ENCODE assay signal across 11 cellular contexts in the genomic region with DNA sequence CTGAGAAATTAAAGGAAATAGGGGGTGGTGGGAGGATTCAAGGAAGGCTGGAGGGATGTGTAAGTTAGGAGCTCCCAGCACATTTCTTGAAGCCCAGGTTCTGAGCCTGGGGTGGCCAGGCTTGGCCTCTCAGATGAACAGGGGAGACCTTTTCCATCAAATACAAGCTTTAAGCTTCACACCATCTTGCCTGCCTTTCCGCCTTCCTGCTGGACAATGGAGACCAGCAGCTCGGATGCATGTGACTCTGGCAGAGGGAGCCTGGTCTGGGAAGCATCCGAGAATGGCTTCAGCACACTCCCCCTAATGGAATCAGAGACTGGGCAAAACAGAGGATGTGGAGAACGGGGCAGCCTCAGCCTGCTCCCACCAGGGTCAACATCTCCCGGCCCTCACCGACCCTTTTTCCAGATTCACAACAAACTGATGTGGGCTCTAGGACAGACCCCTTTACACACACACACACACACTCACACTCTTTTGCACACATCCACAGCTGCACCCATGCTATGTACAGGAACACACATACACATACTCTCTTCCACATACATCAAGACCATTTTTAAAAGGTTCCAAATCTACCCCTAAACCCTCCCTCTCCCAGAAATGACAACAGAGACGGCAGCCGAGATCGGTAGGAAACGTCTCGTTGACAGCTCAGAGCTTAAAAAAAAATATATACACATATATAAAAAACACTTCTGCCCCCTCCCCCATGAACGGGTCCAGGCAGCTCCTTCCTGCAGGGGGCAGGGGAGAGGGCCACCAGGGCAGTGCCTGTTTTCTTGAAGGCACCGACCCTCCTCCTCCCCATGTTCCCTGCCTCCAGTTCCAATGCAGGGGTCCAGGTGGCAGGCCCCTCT. TPM values are rescaled to one million over a fixed set of nuclear protein-coding genes. Genes with fewer than 3 reads are reported as not detected.
DNase-seq lines count a peak whose midpoint lies in the region; ATAC-seq and TF ChIP-seq lines count a peak whose summit lies in the region.
"Had no signal": no experiment of that assay in that cellular context is flagged by ENCODE, and none has a peak within 500 bp of the region (broad histone marks: within the 10 kb centered on the region; RNA-seq: fewer than 3 reads in every experiment).

No MANE protein-coding gene starts in this region.

- H3K27me3 ChIP-seq in PC-3 (ENCODE audit: low read length), result no peaks in the 10 kb centered on the region
- H3K27me3 ChIP-seq: BLaER1 had no signal

- BruUV-seq in PC-3 (replicated peaks; lab: Mats Ljungman, UMichigan), result no TSS peak

- H3K4me3 Mint-ChIP-seq in activated naive CD4-positive, alpha-beta T cell treated with anti-CD3 and anti-CD28 coated beads for 36 hours, result no peak overlapping the region
- peak overlapping the region; percentile 29 for H3K4me3 Mint-ChIP-seq in endothelial cell (ENCODE audit: unreplicated experiment)

- H3K9me3 ChIP-seq in PC-3 (ENCODE audit: low read length), result no peaks in the 10 kb centered on the region
- H3K9me3 ChIP-seq: BLaER1 had no signal

- POLR2A ChIA-PET in PC-3 (lab: Charles Lee; ENCODE audit: unreplicated experiment), result interaction anchor here (0.5 kb wide), 1 partner anchor 14 kb away, joined by 10 read pairs; a partner anchor contains a TSS

- no peaks in the 10 kb centered on the region for H4K20me1 ChIP-seq in PC-3 (ENCODE audit: low read length)

- H3K27ac ChIP-seq in PC-3 (ENCODE audit: low read length), result no peak overlapping the region
- H3K27ac ChIP-seq: BLaER1 had no signal

- H3K79me2 ChIP-seq in PC-3 (ENCODE audit: low read length), result peaks cover 3% of the 10 kb centered on the region; the same call in 1 of the 2 replicates

- H3K27me3 Mint-ChIP-seq in activated naive CD4-positive, alpha-beta T cell treated with anti-CD3 and anti-CD28 coated beads for 36 hours (ENCODE audit: low read depth), result no peaks in the 10 kb centered on the region
- H3K27me3 Mint-ChIP-seq in endothelial cell (ENCODE audit: unreplicated experiment), result peaks cover 12% of the 10 kb centered on the region

- no peak overlapping the region for H3K4me3 ChIP-seq in PC-3 (ENCODE audit: low read length)
- H3K4me3 ChIP-seq in retinal pigment epithelial cell (ENCODE audit: low read length), result no peak overlapping the region
- H3K4me3 ChIP-seq: BLaER1 had no signal

- TF ChIP-seq CTCF in PC-3 (conservative IDR thresholded peaks at IDR 0.05; ENCODE audit: low read depth, low read length), result peak; percentile 39; the same call in 1 of the 2 replicates
- TF ChIP-seq CTCF in endothelial cell (IDR thresholded peaks at IDR 0.05; ENCODE audit: unreplicated experiment), result no peak
- peak; percentile 48 for TF ChIP-seq CTCF in retinal pigment epithelial cell (conservative IDR thresholded peaks at IDR 0.05; ENCODE audit: low read depth, low read length)

- DNase-seq in activated naive CD4-positive, alpha-beta T cell treated with anti-CD3 and anti-CD28 coated beads for 36 hours, result no peak
- DNase-seq in activated naive CD4-positive, alpha-beta T cell treated with anti-CD3 and anti-CD28 coated beads, Interleukin-2, amount 50 U/mL, for 72 hours (ENCODE audit: low spot score in 2 of 2), result no peak
- DNase-seq in PC-3 (peak; percentile 23), endothelial cell (ENCODE audit: low spot score) (peak; percentile 33), retinal pigment epithelial cell (ENCODE audit: low read depth) (no peak), NCI-H146 (lab: John Stamatoyannopoulos, UW) (no peak), CD1c-positive myeloid dendritic cell (ENCODE audit: extremely low spot score) (no peak)
- DNase-seq: activated CD8-positive, alpha-beta memory T cell treated with anti-CD3 and anti-CD28 coated beads for 24 hours; NCI-H1694 had no signal

- H2AFZ ChIP-seq in PC-3 (ENCODE audit: low read length), result no peak overlapping the region

- peak overlapping the region; percentile 42 for H3K27ac Mint-ChIP-seq in activated naive CD4-positive, alpha-beta T cell treated with anti-CD3 and anti-CD28 coated beads for 36 hours
- peak overlapping the region in 1 of 2 donors; percentile 37 for H3K27ac Mint-ChIP-seq in activated naive CD4-positive, alpha-beta T cell treated with anti-CD3 and anti-CD28 coated beads, Interleukin-2, amount 50 U/mL, for 72 hours
- H3K27ac Mint-ChIP-seq in endothelial cell (ENCODE audit: unreplicated experiment), result no peak overlapping the region

- peaks cover 51% of the 10 kb centered on the region for H3K4me1 ChIP-seq in PC-3 (ENCODE audit: insufficient read depth, low read length)

- ATAC-seq in activated naive CD4-positive, alpha-beta T cell treated with anti-CD3 and anti-CD28 coated beads, Interleukin-2, amount 50 U/mL, for 72 hours, result no peak
- ATAC-seq in PC-3 (no peak), GM21825 (IDR thresholded peaks at IDR 0.05; ENCODE audit: unreplicated experiment) (no peak)

- no peak overlapping the region for H3K4me2 ChIP-seq in PC-3 (ENCODE audit: low read length)
- H3K4me2 ChIP-seq: BLaER1 had no signal

- no peak overlapping the region for H3K9ac ChIP-seq in PC-3 (ENCODE audit: low read length)

- peaks cover 31% of the 10 kb centered on the region for H3K36me3 ChIP-seq in PC-3 (ENCODE audit: low read depth, low read length)

- H3K9me2 ChIP-seq in PC-3 (replicated peaks; ENCODE audit: low read length), result no peaks in the 10 kb centered on the region

- no peaks in the 10 kb centered on the region for H3K9me3 Mint-ChIP-seq in activated naive CD4-positive, alpha-beta T cell treated with anti-CD3 and anti-CD28 coated beads for 36 hours
- no peaks in the 10 kb centered on the region for H3K9me3 Mint-ChIP-seq in activated naive CD4-positive, alpha-beta T cell treated with anti-CD3 and anti-CD28 coated beads, Interleukin-2, amount 50 U/mL, for 72 hours
- H3K9me3 Mint-ChIP-seq in endothelial cell (ENCODE audit: unreplicated experiment), result no peaks in the 10 kb centered on the region

- intact Hi-C loops in activated naive CD4-positive, alpha-beta T cell treated with anti-CD3 and anti-CD28 coated beads for 36 hours (cut with micrococcal nuclease), result no loop called here
- intact Hi-C loops in PC-3 (cut with micrococcal nuclease), result no loop called here

- peaks cover 50% of the 10 kb centered on the region for H3K4me1 Mint-ChIP-seq in activated naive CD4-positive, alpha-beta T cell treated with anti-CD3 and anti-CD28 coated beads for 36 hours (ENCODE audit: low read depth)
- peaks cover 18% of the 10 kb centered on the region for H3K4me1 Mint-ChIP-seq in endothelial cell (ENCODE audit: unreplicated experiment)

- peaks cover 4% of the 10 kb centered on the region for H3F3A ChIP-seq in PC-3 (ENCODE audit: low read length, unreplicated experiment)

- CTCF ChIA-PET in activated naive CD4-positive, alpha-beta T cell treated with anti-CD3 and anti-CD28 coated beads for 36 hours (lab: Charles Lee), result interaction anchor here (0.9 to 1.5 kb wide), 4 partner anchors 10 to 164 kb away, joined by 4 to 7 read pairs (median 5); no protein-coding TSS in a partner anchor
- CTCF ChIA-PET in PC-3 (lab: Charles Lee), result interaction anchor here (0.5 to 1.4 kb wide), 2 partner anchors 12 to 111 kb away, joined by 3 to 7 read pairs; no protein-coding TSS in a partner anchor

- H3K36me3 Mint-ChIP-seq in activated naive CD4-positive, alpha-beta T cell treated with anti-CD3 and anti-CD28 coated beads for 36 hours (ENCODE audit: low read depth), result peaks cover 35% of the 10 kb centered on the region
- H3K36me3 Mint-ChIP-seq in activated naive CD4-positive, alpha-beta T cell treated with anti-CD3 and anti-CD28 coated beads, Interleukin-2, amount 50 U/mL, for 72 hours, result peaks cover 3 to 22% of the 10 kb centered on the region in 2 donors
- H3K36me3 Mint-ChIP-seq in endothelial cell (ENCODE audit: low read depth, unreplicated experiment), result peaks cover 15% of the 10 kb centered on the region

RNA-seq across cellular contexts. Expression of a gene that starts 6.5 kb away (rescaled TPM):
- total RNA-seq in activated naive CD4-positive, alpha-beta T cell treated with anti-CD3 and anti-CD28 coated beads for 36 hours, result 10 to 100 TPM; 53.3 to 53.9 TPM
- 10 to 100 TPM; 81.1 to 94.4 TPM for total RNA-seq in activated naive CD4-positive, alpha-beta T cell treated with anti-CD3 and anti-CD28 coated beads, Interleukin-2, amount 50 U/mL, for 72 hours
- total RNA-seq in PC-3 (2014; rRNA removed) (73.9 and 78.3 TPM in 2 replicates), endothelial cell (ENCODE audit: unreplicated experiment) (152 TPM)

RNA-seq across cellular contexts. Expression of a gene that starts 13.3 kb away (rescaled TPM):
- 10 to 100 TPM; 91.8 to 92.6 TPM for total RNA-seq in activated naive CD4-positive, alpha-beta T cell treated with anti-CD3 and anti-CD28 coated beads for 36 hours
- 100 to 1,000 TPM; 112 to 134 TPM for total RNA-seq in activated naive CD4-positive, alpha-beta T cell treated with anti-CD3 and anti-CD28 coated beads, Interleukin-2, amount 50 U/mL, for 72 hours
- total RNA-seq in PC-3 (2014; rRNA removed) (139 and 183 TPM in 2 replicates), endothelial cell (ENCODE audit: unreplicated experiment) (63.8 TPM)

RNA-seq across cellular contexts. Expression of a gene that starts 19.4 kb away (rescaled TPM):
- total RNA-seq in activated naive CD4-positive, alpha-beta T cell treated with anti-CD3 and anti-CD28 coated beads for 36 hours, result 10 to 100 TPM; 21.2 to 22.9 TPM
- total RNA-seq in activated naive CD4-positive, alpha-beta T cell treated with anti-CD3 and anti-CD28 coated beads, Interleukin-2, amount 50 U/mL, for 72 hours, result 10 to 100 TPM; 27.4 to 50.4 TPM
- total RNA-seq in PC-3 (2014; rRNA removed), result 38.3 and 43.4 TPM in 2 replicates
- total RNA-seq in endothelial cell (ENCODE audit: unreplicated experiment), result 39.2 TPM

RNA-seq across cellular contexts. Expression of a gene that starts 35.7 kb away (rescaled TPM):
- total RNA-seq in activated naive CD4-positive, alpha-beta T cell treated with anti-CD3 and anti-CD28 coated beads for 36 hours, result under 1 TPM in 1 of 2 experiments, not detected in 1; 0.12 TPM
- under 1 TPM; 0.39 to 0.52 TPM for total RNA-seq in activated naive CD4-positive, alpha-beta T cell treated with anti-CD3 and anti-CD28 coated beads, Interleukin-2, amount 50 U/mL, for 72 hours
- total RNA-seq in PC-3 (2014; rRNA removed) (0.35 and 0.51 TPM in 2 replicates), endothelial cell (ENCODE audit: unreplicated experiment) (not detected)

Comparison
In these comparisons a context has a peak if more than half of its experiments do, and no peak if none do; other contexts are left out.
1. DNase-seq: peak in PC-3 (single experiment) and endothelial cell (single experiment); none in activated naive CD4-positive, alpha-beta T cell treated with anti-CD3 and anti-CD28 coated beads for 36 hours (single experiment), activated naive CD4-positive, alpha-beta T cell treated with anti-CD3 and anti-CD28 coated beads, Interleukin-2, amount 50 U/mL, for 72 hours (0 of 2), retinal pigment epithelial cell (single experiment), NCI-H146 (single experiment) and CD1c-positive myeloid dendritic cell (single experiment).